ENCODE assay signal across 1 cellular context in genomic region chr15:75842722-75843617, GRCh38.
TF ChIP-seq lines count a peak whose summit lies in the region.

Gene UBE2Q2 (plus strand): TSS chr15:75843447. CDS start chr15:75843667, 220 bp downstream.

TF ChIP-seq in HepG2, 621 proteins besides CTCF, POLR2A, EP300 and RAD21 (continued from another document and continues in another):
- TF ChIP-seq PATZ1 (CRISPR knock-in tag; IDR thresholded peaks at IDR 0.05) (peak; percentile 45), CSRNP1 (CRISPR knock-in tag; IDR thresholded peaks at IDR 0.05) (no peak; the same call in 1 of the 2 replicates), TRIM24 (CRISPR knock-in tag; IDR thresholded peaks at IDR 0.05) (no peak), RELA (CRISPR knock-in tag; IDR thresholded peaks at IDR 0.05) (no peak), PRDM4 (CRISPR knock-in tag; IDR thresholded peaks at IDR 0.05; ENCODE audit: borderline replicate concordance) (no peak), ARNTL (CRISPR knock-in tag; IDR thresholded peaks at IDR 0.05) (peak; percentile 65; the same call in 1 of the 2 replicates), BCL3 (CRISPR knock-in tag; IDR thresholded peaks at IDR 0.05) (peak; percentile 71; the same call in 1 of the 2 replicates), ZNF543 (CRISPR knock-in tag; IDR thresholded peaks at IDR 0.05) (peak; percentile 78), ZNF619 (CRISPR knock-in tag; IDR thresholded peaks at IDR 0.05) (no peak), SAP130 (CRISPR knock-in tag; IDR thresholded peaks at IDR 0.05; ENCODE audit: low read depth) (0 out of 2 replicates have a peak, but pooled peaks have one; percentile 20), ARNT2 (CRISPR knock-in tag; IDR thresholded peaks at IDR 0.05; ENCODE audit: low read depth) (no peak; the same call in 1 of the 2 replicates), MEIS2 (CRISPR knock-in tag; IDR thresholded peaks at IDR 0.05) (peak; percentile 43), MYPOP (CRISPR knock-in tag; IDR thresholded peaks at IDR 0.05) (peak; percentile 76; the same call in 1 of the 2 replicates), IKZF5 (CRISPR knock-in tag; IDR thresholded peaks at IDR 0.05) (peak; percentile 32; the same call in 1 of the 2 replicates), GPBP1L1 (CRISPR knock-in tag; IDR thresholded peaks at IDR 0.05) (no peak), TEF (CRISPR knock-in tag; IDR thresholded peaks at IDR 0.05) (0 out of 2 replicates have a peak, but pooled peaks have one; percentile 25), ZNF784 (CRISPR knock-in tag; IDR thresholded peaks at IDR 0.05; ENCODE audit: borderline replicate concordance) (peak; percentile 38; the same call in 1 of the 2 replicates), SALL2 (CRISPR knock-in tag; IDR thresholded peaks at IDR 0.05) (no peak), SALL1 (CRISPR knock-in tag; IDR thresholded peaks at IDR 0.05) (peak; percentile 54), ARNT (IDR thresholded peaks at IDR 0.05) (no peak), POLR2AphosphoS5 (IDR thresholded peaks at IDR 0.05; ENCODE audit: low read depth, low read length) (peak; percentile 25; the same call in 1 of the 2 replicates), ZNF740 (CRISPR knock-in tag; IDR thresholded peaks at IDR 0.05) (0 out of 2 replicates have a peak, but pooled peaks have one; percentile 31), PHF21A (CRISPR knock-in tag; IDR thresholded peaks at IDR 0.05) (peak; percentile 17; the same call in 1 of the 2 replicates), ELK4 (CRISPR knock-in tag; IDR thresholded peaks at IDR 0.05; ENCODE audit: borderline replicate concordance) (no peak), POLR2G (IDR thresholded peaks at IDR 0.05; ENCODE audit: low read depth, low read length) (peak; percentile 29; the same call in 1 of the 2 replicates), BORCS8-MEF2B (CRISPR knock-in tag; IDR thresholded peaks at IDR 0.05) (peak; percentile 50; the same call in 1 of the 2 replicates), RFX5 (IDR thresholded peaks at IDR 0.05; ENCODE audit: low read depth, low read length) (no peak), RARG (CRISPR knock-in tag; IDR thresholded peaks at IDR 0.05; ENCODE audit: low read depth) (no peak), ZBTB40 (IDR thresholded peaks at IDR 0.05) (no peak), ZBTB40 (CRISPR knock-in tag; IDR thresholded peaks at IDR 0.05) (peak; percentile 36; the same call in 1 of the 2 replicates)
